ENCODE assay signal across 23 cellular contexts in genomic region chr5:4144608-4145007, GRCh38.
A peak's percentile ranks its signal among the peaks of the same experiment; 100 is the strongest.
DNase-seq lines count a peak whose midpoint lies in the region; ATAC-seq, FAIRE-seq and TF ChIP-seq lines count a peak whose summit lies in the region.
"Had no signal": no experiment of that assay in that cellular context is flagged by ENCODE, and none has a peak within 500 bp of the region (broad histone marks: within the 10 kb centered on the region; RNA-seq: fewer than 3 reads in every experiment).

No MANE protein-coding gene starts in this region.

- H3K4ac ChIP-seq in H1 (replicated peaks; ENCODE audit: insufficient read length, low read depth, low read length) (no peak overlapping the region), trophoblast cell (ENCODE audit: low read depth, low read length) (no peak overlapping the region)

- POLR2A ChIA-PET in H1 (lab: Charles Lee; ENCODE audit: partially characterized antibody), result no interaction called here

- H4K12ac ChIP-seq in trophoblast cell (ENCODE audit: low read depth, low read length), result no peak overlapping the region

- 96% methylated on average over 15 of the region's 15 CpGs; no CpG with 5 or more reads in 1 of the 2 experiments for WGBS in H1 (ENCODE audit: extremely low coverage in 1 of 2, insufficient coverage in 1 of 2, insufficient read length in 1 of 2, insufficient replicate concordance in 2 of 2, low coverage in 1 of 2, low lambda C conversion rate in 2 of 2, missing lambda C conversion rate in 1 of 2), 2 experiments
- no CpG with 5 or more reads among the region's 15 CpGs for WGBS in trophoblast cell (ENCODE audit: extremely low coverage, insufficient coverage, insufficient read length)

- H3K79me2 ChIP-seq in H1 (ENCODE audit: control insufficient read depth in 1 of 2, insufficient read depth in 2 of 2, low read length in 2 of 2), result no peaks in the 10 kb centered on the region
- no peaks in the 10 kb centered on the region for H3K79me2 ChIP-seq in trophoblast cell (ENCODE audit: control insufficient read depth, insufficient read depth, low read length, poor library complexity)

- no peak overlapping the region for H2BK120ac ChIP-seq in H1 (replicated peaks; ENCODE audit: low read depth, low read length)
- H2BK120ac ChIP-seq in trophoblast cell (ENCODE audit: insufficient read depth, low read length, poor library complexity), result no peak overlapping the region

- no peak for DNase-seq in stimulated activated naive CD8-positive, alpha-beta T cell treated with anti-CD3 and anti-CD28 coated beads, Interleukin-15, amount 100 ng/mL, for 72 hours
- DNase-seq in stimulated activated naive CD8-positive, alpha-beta T cell treated with anti-CD3 and anti-CD28 coated beads, Interleukin-15, Interleukin-2, amounts not matched to agents 100 U/mL and 50 U/mL, for 24 hours, result no peak
- DNase-seq in H1 (ENCODE audit: low read depth in 1 of 2, low spot score in 2 of 2), result no peak
- DNase-seq in trophoblast cell, result peak in 1 of 2 donors; percentile 2
- no peak for DNase-seq in superior temporal gyrus (ENCODE audit: extremely low spot score)
- DNase-seq: 8988T; ACHN; AML-193; BE2C; CD4-positive, alpha-beta T cell; CD8-positive, alpha-beta memory T cell; DMS53; DMS79 treated with DMSO at 0.1 percent for 48 hours; GOT3; H7; HCEC 1CT had no signal

- no peaks in the 10 kb centered on the region for H3K27me3 Mint-ChIP-seq in stimulated activated naive CD8-positive, alpha-beta T cell treated with anti-CD3 and anti-CD28 coated beads, Interleukin-15, amount 100 ng/mL, for 72 hours
- H3K27me3 Mint-ChIP-seq: CD4-positive, alpha-beta T cell; CD8-positive, alpha-beta memory T cell had no signal

- H3K4me1 Mint-ChIP-seq in stimulated activated naive CD8-positive, alpha-beta T cell treated with anti-CD3 and anti-CD28 coated beads, Interleukin-15, amount 100 ng/mL, for 72 hours, result no peaks in the 10 kb centered on the region
- H3K4me1 Mint-ChIP-seq: CD14-positive monocyte; CD8-positive, alpha-beta memory T cell had no signal

- peak overlapping the region; percentile 11; the same call in 1 of the 2 replicates for H4K8ac ChIP-seq in H1 (ENCODE audit: extremely low read depth, insufficient read depth, low read length)
- H4K8ac ChIP-seq in trophoblast cell (ENCODE audit: low read depth, low read length), result no peak overlapping the region

- H3K4me3 Mint-ChIP-seq in stimulated activated naive CD8-positive, alpha-beta T cell treated with anti-CD3 and anti-CD28 coated beads, Interleukin-15, amount 100 ng/mL, for 72 hours, result no peak overlapping the region
- H3K4me3 Mint-ChIP-seq: CD14-positive monocyte; CD4-positive, alpha-beta T cell; CD8-positive, alpha-beta memory T cell had no signal

- H3K23ac ChIP-seq in H1 (ENCODE audit: insufficient read length) (no peak overlapping the region), trophoblast cell (ENCODE audit: low read length) (peak overlapping the region; percentile 25)

- H3K36me3 ChIP-seq in H1 (ENCODE audit: control insufficient read depth in 2 of 4, insufficient read depth in 4 of 4, low read length in 3 of 4), result no peaks in the 10 kb centered on the region
- no peaks in the 10 kb centered on the region for H3K36me3 ChIP-seq in trophoblast cell (ENCODE audit: control insufficient read depth in 1 of 2, insufficient read depth in 2 of 2, low read length in 2 of 2)
- H3K36me3 ChIP-seq: BE2C; BLaER1 treated with 17β-estradiol and CSF1 and Interleukin-3, amounts not matched to agents 10 nM and 100 nM had no signal

- no peak overlapping the region for H4K91ac ChIP-seq in H1 (replicated peaks; ENCODE audit: insufficient read length, low read length)
- H4K91ac ChIP-seq in trophoblast cell (ENCODE audit: low read depth, low read length), result no peak overlapping the region

- H2AFZ ChIP-seq in H1 (ENCODE audit: low read length), result no peak overlapping the region
- no peak overlapping the region for H2AFZ ChIP-seq in trophoblast cell (ENCODE audit: insufficient read depth, low read length, poor library complexity)

- H3K4me3 ChIP-seq in H1 (ENCODE audit: extremely low read depth in 1 of 4, insufficient read depth in 2 of 4, low read depth in 3 of 4, low read length in 4 of 4) (no peak overlapping the region), trophoblast cell (ENCODE audit: low read depth, low read length) (no peak overlapping the region)
- H3K4me3 ChIP-seq: A549; BLaER1 treated with 17β-estradiol and CSF1 and Interleukin-3, amounts not matched to agents 10 nM and 100 nM had no signal

- H3K4me1 ChIP-seq in H1 (replicated peaks in 1 of 4; ENCODE audit: control insufficient read depth in 3 of 4, insufficient read depth in 4 of 4, low read length in 3 of 4), result peaks cover 0 to 3% (median under 1%) of the 10 kb centered on the region in 4 experiments; a peak in 2 of 7 replicates
- H3K4me1 ChIP-seq in trophoblast cell (ENCODE audit: control insufficient read depth in 1 of 2, insufficient read depth in 2 of 2, low read length in 2 of 2), result no peaks in the 10 kb centered on the region
- H3K4me1 ChIP-seq: A549; BE2C; BLaER1 treated with 17β-estradiol and CSF1 and Interleukin-3, amounts not matched to agents 10 nM and 100 nM had no signal

- TF ChIP-seq POLR2A in H1 (IDR thresholded peaks at IDR 0.05; ENCODE audit: control extremely low read depth in 1 of 2, low read depth in 2 of 2, low read length in 2 of 2), result no peak

- TF ChIP-seq RAD21 in H1 (IDR thresholded peaks at IDR 0.05 in 1 of 2, conservative IDR thresholded peaks at IDR 0.05 in 1 of 2; ENCODE audit: low read depth in 2 of 2, low read length in 2 of 2), result no peak

- peak; percentile 12 for ATAC-seq in stimulated activated naive CD8-positive, alpha-beta T cell treated with anti-CD3 and anti-CD28 coated beads, Interleukin-15, amount 100 ng/mL, for 72 hours
- ATAC-seq in stimulated activated naive CD8-positive, alpha-beta T cell treated with anti-CD3 and anti-CD28 coated beads, Interleukin-15, Interleukin-2, amounts not matched to agents 100 U/mL and 50 U/mL, for 24 hours, result no peak
- no peak for ATAC-seq in HG03097 (IDR thresholded peaks at IDR 0.05; ENCODE audit: low FRiP score, unreplicated experiment)
- ATAC-seq in HG02973 (IDR thresholded peaks at IDR 0.05; ENCODE audit: unreplicated experiment), result no peak
- ATAC-seq: A549 had no signal

- H2BK12ac ChIP-seq in H1 (ENCODE audit: low read depth, low read length) (peak overlapping the region; percentile 71; the same call in 1 of the 2 replicates), trophoblast cell (ENCODE audit: low read length) (no peak overlapping the region)

- no peak overlapping the region for H2BK20ac ChIP-seq in H1 (ENCODE audit: low read length)

- H2BK15ac ChIP-seq in H1 (ENCODE audit: low read length), result 0 out of 2 replicates have a peak overlapping the region, but pooled peaks have one; percentile 20

- TF ChIP-seq CTCF in H1 (IDR thresholded peaks at IDR 0.05; ENCODE audit: control extremely low read depth in 1 of 3, insufficient read depth in 1 of 3, low read depth in 1 of 3, low read length in 3 of 3), result no peak

- H4K20me1 ChIP-seq in H1 (replicated peaks in 1 of 2; ENCODE audit: control insufficient read depth in 1 of 2, insufficient read depth in 2 of 2, low read length in 2 of 2), result no peaks in the 10 kb centered on the region
- H4K20me1 ChIP-seq: BLaER1 treated with 17β-estradiol and CSF1 and Interleukin-3, amounts not matched to agents 10 nM and 100 nM had no signal

- H3K9me3 ChIP-seq in H1 (ENCODE audit: insufficient read depth in 2 of 2, low read depth in 1 of 2, low read length in 1 of 2) (no peaks in the 10 kb centered on the region), trophoblast cell (ENCODE audit: insufficient read depth, low read depth, low read length) (peaks cover 7% of the 10 kb centered on the region)
- H3K9me3 ChIP-seq: A549, BE2C had no signal

- H3K23me2 ChIP-seq in H1 (ENCODE audit: low read depth, low read length), result no peaks in the 10 kb centered on the region

- no peak overlapping the region; the same call in 1 of the 2 replicates for H2BK5ac ChIP-seq in H1 (ENCODE audit: low read depth, low read length)
- no peak overlapping the region for H2BK5ac ChIP-seq in trophoblast cell (ENCODE audit: low read depth, low read length, poor library complexity)

- no peak overlapping the region for H3K56ac ChIP-seq in H1 (replicated peaks; ENCODE audit: insufficient read length, low read depth, low read length)

- H3K9ac ChIP-seq in H1 (replicated peaks in 1 of 4; ENCODE audit: extremely low read depth in 1 of 4, low read depth in 3 of 4, low read length in 3 of 4), result no peak overlapping the region
- no peak overlapping the region for H3K9ac ChIP-seq in trophoblast cell (ENCODE audit: low read length)
- H3K9ac ChIP-seq: BLaER1 treated with 17β-estradiol and CSF1 and Interleukin-3, amounts not matched to agents 10 nM and 100 nM had no signal

- H3K14ac ChIP-seq in H1 (ENCODE audit: insufficient read length) (no peak overlapping the region), trophoblast cell (ENCODE audit: low read length) (no peak overlapping the region)

- H2AK5ac ChIP-seq in H1 (ENCODE audit: low read depth, low read length) (0 out of 2 replicates have a peak overlapping the region, but pooled peaks have one; percentile 89), trophoblast cell (ENCODE audit: low read length) (no peak overlapping the region)

- no peak for TF ChIP-seq EP300 in H1 (IDR thresholded peaks at IDR 0.05; ENCODE audit: borderline replicate concordance in 1 of 2, low read depth in 2 of 2, low read length in 2 of 2)

- no peak overlapping the region for H3K27ac Mint-ChIP-seq in stimulated activated naive CD8-positive, alpha-beta T cell treated with anti-CD3 and anti-CD28 coated beads, Interleukin-15, amount 100 ng/mL, for 72 hours
- H3K27ac Mint-ChIP-seq: CD14-positive monocyte; CD4-positive, alpha-beta T cell; CD8-positive, alpha-beta memory T cell had no signal

- no peak overlapping the region for H3K18ac ChIP-seq in H1 (ENCODE audit: extremely low read depth, low read length)
- no peak overlapping the region for H3K18ac ChIP-seq in trophoblast cell (ENCODE audit: low read length)

- H3K27ac ChIP-seq in H1 (ENCODE audit: low read depth, low read length) (no peak overlapping the region), trophoblast cell (ENCODE audit: low read depth, low read length) (no peak overlapping the region)
- H3K27ac ChIP-seq: A549; BLaER1 treated with 17β-estradiol and CSF1 and Interleukin-3, amounts not matched to agents 10 nM and 100 nM had no signal

- H3K9me3 Mint-ChIP-seq in stimulated activated naive CD8-positive, alpha-beta T cell treated with anti-CD3 and anti-CD28 coated beads, Interleukin-15, amount 100 ng/mL, for 72 hours, result peaks cover 0 to 25% of the 10 kb centered on the region in 2 donors

- CTCF ChIA-PET in H1 (lab: Charles Lee; ENCODE audit: partially characterized antibody), result interaction anchor here (0.7 to 4.7 kb wide), 8 partner anchors 9 to 555 kb away, joined by 3 to 32 read pairs (median 3); no protein-coding TSS in a partner anchor

- H4K5ac ChIP-seq in H1 (ENCODE audit: insufficient read length, low read depth, low read length), result no peak overlapping the region

- H3K4me2 ChIP-seq in H1 (ENCODE audit: insufficient read depth in 1 of 2, low read depth in 2 of 2, low read length in 2 of 2) (no peak overlapping the region), trophoblast cell (ENCODE audit: low read length) (no peak overlapping the region)
- H3K4me2 ChIP-seq: A549; BLaER1 treated with 17β-estradiol and CSF1 and Interleukin-3, amounts not matched to agents 10 nM and 100 nM had no signal

- H3K79me1 ChIP-seq in H1 (ENCODE audit: low read depth, low read length) (no peaks in the 10 kb centered on the region), trophoblast cell (ENCODE audit: low read length) (no peaks in the 10 kb centered on the region)

- FAIRE-seq in H1 (lab: Jason Lieb, UNC), result no peak
- FAIRE-seq: A549, G401.6, GM12892 had no signal

- H3K27me3 ChIP-seq in H1 (replicated peaks in 1 of 4; ENCODE audit: control insufficient read depth in 3 of 4, extremely low read depth in 1 of 4, insufficient read depth in 3 of 4, low read length in 3 of 4) (no peaks in the 10 kb centered on the region), trophoblast cell (ENCODE audit: insufficient read depth, low read length) (no peaks in the 10 kb centered on the region)
- H3K27me3 ChIP-seq: BE2C; BLaER1 treated with 17β-estradiol and CSF1 and Interleukin-3, amounts not matched to agents 10 nM and 100 nM had no signal
